ENCODE assay signal across 21 cellular contexts in genomic region chr2:189338119-189338518, GRCh38.
DNase-seq lines count a peak whose midpoint lies in the region; ATAC-seq, FAIRE-seq and TF ChIP-seq lines count a peak whose summit lies in the region.
"Had no signal": no experiment of that assay in that cellular context is flagged by ENCODE, and none has a peak within 500 bp of the region (broad histone marks: within the 10 kb centered on the region; RNA-seq: fewer than 3 reads in every experiment).

No MANE protein-coding gene starts in this region.

- in situ Hi-C loops in transverse colon (cut with MboI; ENCODE audit: low pct_ligation_motif_present in 1 of 4, low pct_unique_long_range_greater_than_20kb in 1 of 4, low sequenced_read_pairs in 3 of 4) = no loop called here

- no peaks in the 10 kb centered on the region for H4K20me1 ChIP-seq in astrocyte (ENCODE audit: insufficient read depth, low read length)

- H3K9me3 Mint-ChIP-seq in astrocyte (ENCODE audit: unreplicated experiment) = peaks cover 5% of the 10 kb centered on the region
- H3K9me3 Mint-ChIP-seq in glutamatergic neuron (ENCODE audit: unreplicated experiment) = no peaks in the 10 kb centered on the region

- WGBS in ovary, 3 donors = 11 to 27% (median 18%) methylated on average over 3 of the region's 3 CpGs
- whole genome bisulfite sequencing in transverse colon (ENCODE audit: low coverage in 1 of 2), 2 donors = 57 to 72% methylated on average over 3 of the region's 3 CpGs

- H3K27ac Mint-ChIP-seq in astrocyte (ENCODE audit: unreplicated experiment) (peak overlapping the region; percentile 13), glutamatergic neuron (ENCODE audit: unreplicated experiment) (no peak overlapping the region)
- H3K27ac Mint-ChIP-seq: activated naive CD4-positive, alpha-beta T cell treated with anti-CD3 and anti-CD28 coated beads for 36 hours; CD8-positive, alpha-beta memory T cell; memory B cell; neural progenitor cell had no signal

- H3K79me2 ChIP-seq in astrocyte (ENCODE audit: insufficient read depth, low read length) = no peaks in the 10 kb centered on the region

- no peak overlapping the region for H2AFZ ChIP-seq in astrocyte (ENCODE audit: low read depth, low read length)
- H2AFZ ChIP-seq: GM23248, neural progenitor cell had no signal

- H3K4me3 Mint-ChIP-seq in astrocyte (ENCODE audit: unreplicated experiment) (no peak overlapping the region), glutamatergic neuron (ENCODE audit: unreplicated experiment) (no peak overlapping the region)
- H3K4me3 Mint-ChIP-seq: activated naive CD4-positive, alpha-beta T cell treated with anti-CD3 and anti-CD28 coated beads for 36 hours; CD8-positive, alpha-beta memory T cell; memory B cell; neural progenitor cell had no signal

- intact Hi-C loops in left ventricle myocardium inferior (cut with micrococcal nuclease) (no loop called here), ovary (cut with DNase I) (no loop called here), transverse colon (cut with DNase I; ENCODE audit: low total_unique reads) (no loop called here)

- no peaks in the 10 kb centered on the region for H3K36me3 ChIP-seq in astrocyte (ENCODE audit: insufficient read depth, low read length)
- H3K36me3 ChIP-seq in left ventricle myocardium inferior = no peaks in the 10 kb centered on the region
- H3K36me3 ChIP-seq in ovary = no peaks in the 10 kb centered on the region
- H3K36me3 ChIP-seq in transverse colon = no peaks in the 10 kb centered on the region
- H3K36me3 ChIP-seq: neural progenitor cell had no signal

- H3K9me3 ChIP-seq in astrocyte (ENCODE audit: insufficient read depth, low read depth, low read length) (peaks cover 10% of the 10 kb centered on the region), left ventricle myocardium inferior (replicated peaks) (peaks cover 23% of the 10 kb centered on the region), ovary (no peaks in the 10 kb centered on the region), transverse colon (peaks cover 8 to 15% of the 10 kb centered on the region in 2 donors)
- H3K9me3 ChIP-seq: psoas muscle had no signal

- H3K4me1 ChIP-seq in astrocyte (ENCODE audit: insufficient read depth, low read length) = no peaks in the 10 kb centered on the region
- H3K4me1 ChIP-seq in left ventricle myocardium inferior = no peaks in the 10 kb centered on the region
- peaks cover 6% of the 10 kb centered on the region for H3K4me1 ChIP-seq in ovary (ENCODE audit: insufficient read depth)
- H3K4me1 ChIP-seq in transverse colon = peaks cover 0 to 4% (median 2%) of the 10 kb centered on the region in 4 donors
- H3K4me1 ChIP-seq: neural progenitor cell, psoas muscle had no signal

- TF ChIP-seq EP300 in ovary (IDR thresholded peaks at IDR 0.05) (no peak), transverse colon (IDR thresholded peaks at IDR 0.05; ENCODE audit: low read depth) (no peak)

- TF ChIP-seq POLR2A in ovary (IDR thresholded peaks at IDR 0.05) (no peak), transverse colon (IDR thresholded peaks at IDR 0.05) (no peak)

- no peak for FAIRE-seq in astrocyte (lab: Jason Lieb, UNC)
- FAIRE-seq: GM12891, keratinocyte had no signal

- H3K4me2 ChIP-seq in astrocyte (ENCODE audit: low read length) = no peak overlapping the region
- H3K4me2 ChIP-seq: neural progenitor cell had no signal

- H3K27me3 Mint-ChIP-seq in astrocyte (ENCODE audit: low read depth, unreplicated experiment) (no peaks in the 10 kb centered on the region), glutamatergic neuron (ENCODE audit: unreplicated experiment) (no peaks in the 10 kb centered on the region)
- H3K27me3 Mint-ChIP-seq: memory B cell had no signal

- H3K4me3 ChIP-seq in astrocyte (ENCODE audit: insufficient read depth, low read depth, low read length) = no peak overlapping the region
- H3K4me3 ChIP-seq in left ventricle myocardium inferior = no peak overlapping the region
- no peak overlapping the region for H3K4me3 ChIP-seq in ovary
- no peak overlapping the region for H3K4me3 ChIP-seq in transverse colon
- H3K4me3 ChIP-seq: coronary artery, GM23248, neural progenitor cell, psoas muscle had no signal

- DNase-seq in astrocyte (ENCODE audit: low read depth) (no peak), left ventricle myocardium inferior (no peak), ovary (no peak), transverse colon (no peak), NCI-H510A treated with DMSO at 0.1 percent for 48 hours (lab: John Stamatoyannopoulos, UW) (no peak), glutamatergic neuron (no peak), NCI-H774 (lab: John Stamatoyannopoulos, UW) (no peak)
- DNase-seq: activated naive CD4-positive, alpha-beta T cell treated with anti-CD3 and anti-CD28 coated beads for 36 hours; activated T-cell treated with anti-CD3 and anti-CD28 coated beads, Interleukin-2, amount 50 U/mL, for 48 hours; CD8-positive, alpha-beta memory T cell; DMS79; hypothalamus; NCI-H526; psoas muscle had no signal

- H3K27me3 ChIP-seq in astrocyte (ENCODE audit: insufficient read depth, low read length) (no peaks in the 10 kb centered on the region), left ventricle myocardium inferior (ENCODE audit: low read depth) (no peaks in the 10 kb centered on the region), ovary (no peaks in the 10 kb centered on the region), transverse colon (no peaks in the 10 kb centered on the region)
- H3K27me3 ChIP-seq: neural progenitor cell had no signal

- H3K9ac ChIP-seq in astrocyte (ENCODE audit: low read length) = no peak overlapping the region
- H3K9ac ChIP-seq: GM23248, neural progenitor cell had no signal

- H3K36me3 Mint-ChIP-seq in astrocyte (ENCODE audit: low read depth, unreplicated experiment) (peaks cover 5% of the 10 kb centered on the region), glutamatergic neuron (ENCODE audit: unreplicated experiment) (no peaks in the 10 kb centered on the region)

- ATAC-seq in HG03196 (IDR thresholded peaks at IDR 0.05; ENCODE audit: unreplicated experiment) = no peak

- H3K27ac ChIP-seq in astrocyte (ENCODE audit: low read depth, low read length) (no peak overlapping the region), left ventricle myocardium inferior (replicated peaks) (peak overlapping the region; percentile 67), ovary (peak overlapping the region; percentile 32 to 62), transverse colon (peak overlapping the region; percentile 70 to 81 (median 76))
- H3K27ac ChIP-seq: GM23248, neural progenitor cell, psoas muscle had no signal

- TF ChIP-seq CTCF in astrocyte (IDR thresholded peaks at IDR 0.05; ENCODE audit: insufficient read depth, low read depth, low read length) = no peak
- no peak for TF ChIP-seq CTCF in left ventricle myocardium inferior (IDR thresholded peaks at IDR 0.05; ENCODE audit: borderline replicate concordance)
- no peak for TF ChIP-seq CTCF in ovary (IDR thresholded peaks at IDR 0.05)
- TF ChIP-seq CTCF in transverse colon (IDR thresholded peaks at IDR 0.05) = no peak
- TF ChIP-seq CTCF in glutamatergic neuron (IDR thresholded peaks at IDR 0.05; ENCODE audit: partially characterized antibody, unreplicated experiment) = no peak

- H3K4me1 Mint-ChIP-seq in astrocyte (ENCODE audit: low read depth, unreplicated experiment) (no peaks in the 10 kb centered on the region), glutamatergic neuron (ENCODE audit: low read depth, unreplicated experiment) (no peaks in the 10 kb centered on the region)
- H3K4me1 Mint-ChIP-seq: CD8-positive, alpha-beta memory T cell; memory B cell; neural progenitor cell had no signal
